12 cellular contexts compared by ENCODE assay signal in the genomic region with DNA sequence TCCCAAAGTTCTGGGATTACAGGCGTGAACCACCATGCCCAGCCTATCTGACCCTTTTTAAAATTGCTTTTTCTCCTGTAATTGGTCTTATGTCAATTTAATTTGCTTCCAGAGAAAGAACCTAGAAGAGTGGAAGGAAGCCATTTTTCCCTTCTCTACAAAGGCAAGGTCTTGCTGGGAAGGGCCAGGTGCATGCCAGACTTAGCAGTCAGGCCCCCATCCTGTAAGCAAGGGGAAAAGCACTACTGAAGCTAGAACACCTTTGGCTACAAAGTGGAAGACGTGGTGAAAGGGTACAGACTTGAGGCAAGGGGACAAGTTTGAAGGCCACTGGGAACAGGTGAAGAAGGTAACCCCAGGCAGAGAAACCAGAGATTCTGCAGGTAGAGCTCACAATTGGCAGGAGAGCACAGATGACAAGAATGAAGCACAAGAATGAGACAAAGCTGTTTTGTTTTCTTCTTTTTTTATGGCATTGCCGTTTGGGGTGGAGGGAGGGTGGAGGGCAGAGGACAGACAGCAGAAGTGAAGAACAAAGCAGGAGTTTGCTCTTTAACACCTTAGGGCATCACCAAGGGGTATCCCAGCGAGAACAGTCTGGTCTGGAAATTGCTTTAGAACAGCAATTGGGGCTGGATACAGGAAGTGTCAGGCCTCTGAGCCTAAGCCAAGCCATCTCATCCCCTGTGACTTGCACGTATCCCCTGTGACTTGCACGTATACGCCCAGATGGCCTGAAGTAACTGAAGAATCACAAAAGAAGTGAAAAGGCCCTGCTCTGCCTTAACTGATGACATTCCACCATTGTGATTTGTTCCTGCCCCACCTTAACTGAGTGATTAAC.
DNase-seq lines count a peak whose midpoint lies in the region; ATAC-seq and TF ChIP-seq lines count a peak whose summit lies in the region.
"Had no signal": no experiment of that assay in that cellular context is flagged by ENCODE, and none has a peak within 500 bp of the region (broad histone marks: within the 10 kb centered on the region; RNA-seq: fewer than 3 reads in every experiment).

No MANE protein-coding gene starts in this region.

- no peak overlapping the region for H3K4me3 Mint-ChIP-seq in activated CD8-positive, alpha-beta memory T cell treated with anti-CD3 and anti-CD28 coated beads, Interleukin-2, amount 10 ng/mL, durations not matched to agents 7 days and 5 days
- H3K4me3 Mint-ChIP-seq in T-cell (peak overlapping the region; percentile 18 to 64 (median 48)), glutamatergic neuron (ENCODE audit: unreplicated experiment) (no peak overlapping the region)
- H3K4me3 Mint-ChIP-seq in stimulated activated naive CD8-positive, alpha-beta T cell treated with anti-CD3 and anti-CD28 coated beads, Interleukin-15, amount 100 ng/mL, for 72 hours = peak overlapping the region; percentile 46 to 67

- peak; percentile 30 for ATAC-seq in activated CD8-positive, alpha-beta memory T cell treated with anti-CD3 and anti-CD28 coated beads, Interleukin-2, amount 10 ng/mL, durations not matched to agents 7 days and 5 days
- peak; percentile 28 to 47 (median 42) for ATAC-seq in T-cell (replicated peaks in 1 of 4)
- peak; percentile 51 for ATAC-seq in stimulated activated naive CD8-positive, alpha-beta T cell treated with anti-CD3 and anti-CD28 coated beads, Interleukin-15, amount 100 ng/mL, for 72 hours
- ATAC-seq in HG02973 (IDR thresholded peaks at IDR 0.05; ENCODE audit: unreplicated experiment) = no peak

- peaks cover 78% of the 10 kb centered on the region for H3K4me1 Mint-ChIP-seq in activated CD8-positive, alpha-beta memory T cell treated with anti-CD3 and anti-CD28 coated beads, Interleukin-2, amount 10 ng/mL, durations not matched to agents 7 days and 5 days
- H3K4me1 Mint-ChIP-seq in T-cell (peaks cover 87 to 91% (median 90%) of the 10 kb centered on the region in 3 donors), glutamatergic neuron (ENCODE audit: low read depth, unreplicated experiment) (peaks cover 27% of the 10 kb centered on the region)
- peaks cover 95% of the 10 kb centered on the region for H3K4me1 Mint-ChIP-seq in stimulated activated naive CD8-positive, alpha-beta T cell treated with anti-CD3 and anti-CD28 coated beads, Interleukin-15, amount 100 ng/mL, for 72 hours

- POLR2A ChIA-PET in T-cell (lab: Charles Lee) = interaction anchor here in 1 of 2 donors (1.1 kb wide), 1 partner anchor 30 kb away, joined by 4 read pairs; no protein-coding TSS in a partner anchor

- peak; percentile 60 for DNase-seq in activated CD8-positive, alpha-beta memory T cell treated with anti-CD3 and anti-CD28 coated beads, Interleukin-2, amount 10 ng/mL, durations not matched to agents 7 days and 5 days
- no peak for DNase-seq in activated CD8-positive, alpha-beta memory T cell treated with anti-CD3 and anti-CD28 coated beads, Interleukin-2, amount 50 U/mL, for 48 hours
- DNase-seq in T-cell = peak in 3 of 34 experiments; percentile 19 to 37 (median 19)
- DNase-seq in glutamatergic neuron = no peak
- peak in 1 of 2 donors; percentile 44 for DNase-seq in stimulated activated naive CD8-positive, alpha-beta T cell treated with anti-CD3 and anti-CD28 coated beads, Interleukin-15, amount 100 ng/mL, for 72 hours
- no peak for DNase-seq in CD1c-positive myeloid dendritic cell (ENCODE audit: extremely low spot score)
- no peak for DNase-seq in DMS79 treated with DMSO at 0.1 percent for 48 hours (lab: John Stamatoyannopoulos, UW)
- DNase-seq: AML-193, dermis blood vessel endothelial cell, kidney glomerular epithelial cell, NCI-H2171 treated with DMSO at 0.1 percent for 48 hours had no signal

- H3K27ac Mint-ChIP-seq in activated CD8-positive, alpha-beta memory T cell treated with anti-CD3 and anti-CD28 coated beads, Interleukin-2, amount 10 ng/mL, durations not matched to agents 7 days and 5 days = peak overlapping the region; percentile 89
- peak overlapping the region; percentile 88 to 93 for H3K27ac Mint-ChIP-seq in T-cell
- H3K27ac Mint-ChIP-seq in glutamatergic neuron (ENCODE audit: unreplicated experiment) = peak overlapping the region; percentile 46
- peak overlapping the region; percentile 99 to 100 for H3K27ac Mint-ChIP-seq in stimulated activated naive CD8-positive, alpha-beta T cell treated with anti-CD3 and anti-CD28 coated beads, Interleukin-15, amount 100 ng/mL, for 72 hours

- CTCF ChIA-PET in activated CD8-positive, alpha-beta memory T cell treated with anti-CD3 and anti-CD28 coated beads, Interleukin-2, amount 10 ng/mL, durations not matched to agents 7 days and 5 days (lab: Charles Lee) = interaction anchor here (1.0 to 2.0 kb wide), 4 partner anchors 9 to 38 kb away, joined by 3 to 7 read pairs (median 4); no protein-coding TSS in a partner anchor
- CTCF ChIA-PET in T-cell (lab: Charles Lee) = interaction anchor here in 1 of 2 donors (0.6 to 1.6 kb wide), 3 partner anchors 22 to 91 kb away, joined by 3 to 6 read pairs (median 5); no protein-coding TSS in a partner anchor

- no peak for TF ChIP-seq CTCF in glutamatergic neuron (IDR thresholded peaks at IDR 0.05; ENCODE audit: partially characterized antibody, unreplicated experiment)

- H3K9me3 Mint-ChIP-seq in activated CD8-positive, alpha-beta memory T cell treated with anti-CD3 and anti-CD28 coated beads, Interleukin-2, amount 10 ng/mL, durations not matched to agents 7 days and 5 days (ENCODE audit: low read depth) = no peaks in the 10 kb centered on the region
- no peaks in the 10 kb centered on the region for H3K9me3 Mint-ChIP-seq in T-cell
- H3K9me3 Mint-ChIP-seq in glutamatergic neuron (ENCODE audit: unreplicated experiment) = no peaks in the 10 kb centered on the region
- no peaks in the 10 kb centered on the region for H3K9me3 Mint-ChIP-seq in stimulated activated naive CD8-positive, alpha-beta T cell treated with anti-CD3 and anti-CD28 coated beads, Interleukin-15, amount 100 ng/mL, for 72 hours

- no peaks in the 10 kb centered on the region for H3K27me3 Mint-ChIP-seq in activated CD8-positive, alpha-beta memory T cell treated with anti-CD3 and anti-CD28 coated beads, Interleukin-2, amount 10 ng/mL, durations not matched to agents 7 days and 5 days
- H3K27me3 Mint-ChIP-seq in T-cell = no peaks in the 10 kb centered on the region
- H3K27me3 Mint-ChIP-seq in glutamatergic neuron (ENCODE audit: unreplicated experiment) = no peaks in the 10 kb centered on the region
- H3K27me3 Mint-ChIP-seq in stimulated activated naive CD8-positive, alpha-beta T cell treated with anti-CD3 and anti-CD28 coated beads, Interleukin-15, amount 100 ng/mL, for 72 hours = no peaks in the 10 kb centered on the region

- H3K36me3 Mint-ChIP-seq in activated CD8-positive, alpha-beta memory T cell treated with anti-CD3 and anti-CD28 coated beads, Interleukin-2, amount 10 ng/mL, durations not matched to agents 7 days and 5 days = peaks cover 24% of the 10 kb centered on the region
- H3K36me3 Mint-ChIP-seq in T-cell (peaks cover 22% of the 10 kb centered on the region), glutamatergic neuron (ENCODE audit: unreplicated experiment) (no peaks in the 10 kb centered on the region)

Comparison
In these comparisons a context has a peak if more than half of its experiments do, and no peak if none do; other contexts are left out.
1. H3K27ac Mint-ChIP-seq: peak in every context shown above with its lines; median percentile 100 in stimulated activated naive CD8-positive, alpha-beta T cell treated with anti-CD3 and anti-CD28 coated beads, Interleukin-15, amount 100 ng/mL, for 72 hours; 90 in T-cell; 89 in activated CD8-positive, alpha-beta memory T cell treated with anti-CD3 and anti-CD28 coated beads, Interleukin-2, amount 10 ng/mL, durations not matched to agents 7 days and 5 days; 46 in glutamatergic neuron.
2. H3K4me3 Mint-ChIP-seq: peak in T-cell (3 of 3) and stimulated activated naive CD8-positive, alpha-beta T cell treated with anti-CD3 and anti-CD28 coated beads, Interleukin-15, amount 100 ng/mL, for 72 hours (2 of 2); none in activated CD8-positive, alpha-beta memory T cell treated with anti-CD3 and anti-CD28 coated beads, Interleukin-2, amount 10 ng/mL, durations not matched to agents 7 days and 5 days (single experiment) and glutamatergic neuron (single experiment).